In the genomic region with DNA sequence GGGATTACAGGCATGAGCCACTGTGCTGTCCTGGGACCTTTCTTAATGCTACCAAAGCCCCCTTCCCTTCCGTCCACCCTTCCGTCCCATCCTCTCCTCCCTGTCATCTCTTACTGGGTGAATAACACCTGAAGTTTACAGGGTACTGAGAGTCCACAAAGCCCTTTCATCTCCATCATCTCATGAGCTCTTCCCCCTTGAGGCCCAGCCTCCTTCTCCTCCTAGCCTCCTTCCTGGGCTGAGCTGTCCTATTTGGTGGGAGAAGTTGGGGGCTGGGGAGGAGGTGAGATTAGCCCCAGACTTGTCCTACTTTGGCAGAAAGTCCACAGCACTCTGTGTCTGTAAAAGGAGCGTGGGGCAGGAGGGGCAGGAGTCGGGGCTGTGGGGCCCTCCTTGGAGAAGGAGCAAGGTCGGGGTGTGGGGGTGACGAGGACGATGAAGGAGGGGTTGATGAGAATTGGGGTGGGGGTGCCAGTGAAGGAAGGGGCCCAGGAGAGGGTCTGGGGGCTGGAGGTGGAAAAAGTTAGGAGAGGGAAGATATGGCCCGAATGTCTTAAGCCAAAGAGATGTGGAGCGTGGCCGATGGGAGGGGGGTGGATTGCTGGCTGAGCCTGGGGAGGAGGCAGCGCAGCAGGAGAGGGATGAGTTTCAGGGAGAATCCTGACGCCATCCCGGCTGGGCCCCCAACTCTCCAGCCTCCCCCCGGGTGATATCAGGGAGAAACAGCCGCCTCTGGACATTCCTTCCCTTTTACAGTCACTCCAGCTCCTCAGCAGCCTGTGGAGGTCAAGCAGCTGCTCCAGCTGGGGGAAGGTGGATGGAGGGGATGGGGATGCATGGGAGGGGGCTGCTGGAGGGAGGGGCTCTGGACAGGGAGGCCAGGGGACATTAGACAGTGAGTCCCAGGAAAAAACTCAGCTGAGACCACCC, we compare ENCODE assay signal across 26 cellular contexts. TPM values are rescaled to one million over a fixed set of nuclear protein-coding genes. Genes with fewer than 3 reads are reported as not detected.
DNase-seq lines count a peak whose midpoint lies in the region; ATAC-seq and TF ChIP-seq lines count a peak whose summit lies in the region.
"Had no signal": no experiment of that assay in that cellular context is flagged by ENCODE, and none has a peak within 500 bp of the region (broad histone marks: within the 10 kb centered on the region; RNA-seq: fewer than 3 reads in every experiment).

No MANE protein-coding gene starts in this region.

- H3K4me1 ChIP-seq in IMR-90 (ENCODE audit: control insufficient read depth, insufficient read depth, low read length) (peaks cover 21% of the 10 kb centered on the region), esophagus muscularis mucosa (peaks cover 57 to 72% (median 71%) of the 10 kb centered on the region in 4 donors), muscle layer of duodenum (ENCODE audit: control insufficient read depth in 1 of 2, insufficient read depth in 2 of 2, low read length in 2 of 2) (peaks cover 0 to under 1% of the 10 kb centered on the region in 2 donors), stomach (peaks cover 0 to 27% (median 9%) of the 10 kb centered on the region in 4 donors), body of pancreas (no peaks in the 10 kb centered on the region)
- H3K4me1 ChIP-seq: colonic mucosa, HAP-1, pancreas had no signal

- H3K9me1 ChIP-seq in IMR-90 (ENCODE audit: insufficient read depth, low read length), result peaks cover 24% of the 10 kb centered on the region

- POLR2A ChIA-PET in IMR-90 (lab: Charles Lee; ENCODE audit: unreplicated experiment), result no interaction called here

- peak overlapping the region; percentile 99 for H3K4ac ChIP-seq in IMR-90 (ENCODE audit: low read depth, low read length)

- peak overlapping the region; percentile 94; the same call in 2 of the 3 replicates for H2BK15ac ChIP-seq in IMR-90 (ENCODE audit: low read depth, low read length)

- peak overlapping the region; percentile 95 for H2AK9ac ChIP-seq in IMR-90 (replicated peaks; ENCODE audit: low read depth, low read length, poor library complexity)

- no peaks in the 10 kb centered on the region for H4K20me1 ChIP-seq in IMR-90 (ENCODE audit: insufficient read depth, low read length)

- H3K9me3 ChIP-seq in IMR-90 (ENCODE audit: control insufficient read depth, insufficient read depth, low read length), result no peaks in the 10 kb centered on the region; the same call in 1 of the 2 replicates
- peaks cover 0 to 13% (median 4%) of the 10 kb centered on the region in 4 donors for H3K9me3 ChIP-seq in esophagus muscularis mucosa
- no peaks in the 10 kb centered on the region for H3K9me3 ChIP-seq in muscle layer of duodenum (ENCODE audit: control insufficient read depth in 1 of 2, low read length in 2 of 2)
- peaks cover 0 to 9% (median 4%) of the 10 kb centered on the region in 4 donors for H3K9me3 ChIP-seq in stomach
- H3K9me3 ChIP-seq in body of pancreas, result no peaks in the 10 kb centered on the region
- H3K9me3 ChIP-seq: colonic mucosa, pancreas had no signal

- ATAC-seq in IMR-90 (ENCODE audit: low read depth) (peak; percentile 31), GM19351 (IDR thresholded peaks at IDR 0.05; ENCODE audit: unreplicated experiment) (no peak), body of pancreas (no peak)
- ATAC-seq: activated CD4-positive, alpha-beta T cell treated with anti-CD3 and anti-CD28 coated beads for 36 hours; HepG2; natural killer cell; pancreas had no signal

- H2BK20ac ChIP-seq in IMR-90 (ENCODE audit: low read depth, low read length), result peak overlapping the region; percentile 100

- no peak overlapping the region for H3K56ac ChIP-seq in IMR-90 (ENCODE audit: extremely low read depth, insufficient read depth, low read length)

- TF ChIP-seq EP300 in esophagus muscularis mucosa (IDR thresholded peaks at IDR 0.05) (no peak), stomach (IDR thresholded peaks at IDR 0.05) (peak; percentile 37)

- TF ChIP-seq POLR2A in IMR-90 (IDR thresholded peaks at IDR 0.05; ENCODE audit: low read depth, low read length) (no peak), esophagus muscularis mucosa (IDR thresholded peaks at IDR 0.05; ENCODE audit: low read depth) (no peak), stomach (IDR thresholded peaks at IDR 0.05) (no peak), body of pancreas (IDR thresholded peaks at IDR 0.05) (no peak)

- H3K23ac ChIP-seq in IMR-90 (ENCODE audit: low read depth, low read length), result peak overlapping the region; percentile 97; the same call in 1 of the 2 replicates

- DNase-seq in IMR-90 (peak; percentile 52), esophagus muscularis mucosa (ENCODE audit: extremely low spot score) (no peak), stomach (no peak), DMS53 (lab: John Stamatoyannopoulos, UW) (no peak), body of pancreas (no peak)
- DNase-seq: activated CD4-positive, alpha-beta T cell treated with anti-CD3 and anti-CD28 coated beads for 36 hours; activated gamma-delta T cell treated with Interleukin-2 at 50 U/mL for 16 hours; activated T-cell treated with anti-CD3 and anti-CD28 coated beads, Interleukin-2, amount 50 U/mL, for 24 hours; colonic mucosa; EL; kidney; natural killer cell; NCI-H1048; NCI-H187 treated with DMSO at 0.1 percent for 48 hours; NCI-H226; NCI-H748 treated with DMSO at 0.1 percent for 48 hours; pancreas; stimulated activated CD8-positive, alpha-beta memory T cell treated with anti-CD3 and anti-CD28 coated beads, Interleukin-4, amount 100 ng/mL, for 48 hours; substantia nigra had no signal

- dilution Hi-C loops in IMR-90 (cut with HindIII; ENCODE audit: low sequenced_read_pairs, unreplicated experiment), result no loop called here

- no peak for TF ChIP-seq CTCF in IMR-90 (conservative IDR thresholded peaks at IDR 0.05; ENCODE audit: low read depth, low read length)
- TF ChIP-seq CTCF in esophagus muscularis mucosa (IDR thresholded peaks at IDR 0.05), result no peak
- no peak for TF ChIP-seq CTCF in stomach (IDR thresholded peaks at IDR 0.05)
- TF ChIP-seq CTCF in body of pancreas (IDR thresholded peaks at IDR 0.05), result no peak

- peak overlapping the region; percentile 99 for H3K14ac ChIP-seq in IMR-90 (replicated peaks; ENCODE audit: low read depth, low read length)

- H3K27me3 ChIP-seq in IMR-90 (ENCODE audit: control insufficient read depth, insufficient read depth, low read length), result no peaks in the 10 kb centered on the region
- no peaks in the 10 kb centered on the region for H3K27me3 ChIP-seq in esophagus muscularis mucosa
- no peaks in the 10 kb centered on the region for H3K27me3 ChIP-seq in muscle layer of duodenum (ENCODE audit: low read depth, low read length)
- peaks cover 0 to 37% (median 0%) of the 10 kb centered on the region in 3 donors for H3K27me3 ChIP-seq in stomach
- no peaks in the 10 kb centered on the region for H3K27me3 ChIP-seq in body of pancreas
- H3K27me3 ChIP-seq: colonic mucosa, pancreas had no signal

- H3K9ac ChIP-seq in IMR-90 (ENCODE audit: low read depth, low read length), result no peak overlapping the region; the same call in 1 of the 2 replicates

- peak overlapping the region; percentile 44 for H3K27ac ChIP-seq in IMR-90 (ENCODE audit: insufficient read depth, low read length)
- peak overlapping the region; percentile 86 to 97 (median 94) for H3K27ac ChIP-seq in esophagus muscularis mucosa (replicated peaks in 1 of 4)
- H3K27ac ChIP-seq in muscle layer of duodenum (ENCODE audit: low read length), result peak overlapping the region; percentile 92
- H3K27ac ChIP-seq in stomach, result peak overlapping the region in 4 of 5 donors; percentile 73 to 93 (median 79)
- H3K27ac ChIP-seq in body of pancreas, result no peak overlapping the region
- H3K27ac ChIP-seq: colonic mucosa, pancreas, SK-N-MC had no signal

- peak overlapping the region; percentile 99 for H4K91ac ChIP-seq in IMR-90 (ENCODE audit: insufficient read depth, low read depth, low read length)

- H4K5ac ChIP-seq in IMR-90 (ENCODE audit: low read depth, low read length), result peak overlapping the region; percentile 89

- intact Hi-C loops in IMR-90 (cut with micrococcal nuclease), result no loop called here
- intact Hi-C loops in esophagus muscularis mucosa (cut with DNase I), result loop anchor here (1.0 to 5.0 kb wide), 2 partner anchors 25 to 39 kb away; no protein-coding TSS in a partner anchor
- intact Hi-C loops in stomach (cut with DNase I; ENCODE audit: low total_unique reads), result loop anchor here (10.0 kb wide), 1 partner anchor 126 kb away; no protein-coding TSS in a partner anchor
- intact Hi-C loops in body of pancreas (cut with DNase I), result loop anchor here (5.0 kb wide), 1 partner anchor 119 kb away; no protein-coding TSS in a partner anchor

- no peaks in the 10 kb centered on the region for H3K36me3 ChIP-seq in IMR-90 (ENCODE audit: control insufficient read depth, insufficient read depth, low read length)
- H3K36me3 ChIP-seq in esophagus muscularis mucosa, result no peaks in the 10 kb centered on the region
- no peaks in the 10 kb centered on the region for H3K36me3 ChIP-seq in muscle layer of duodenum (ENCODE audit: control insufficient read depth in 1 of 2, insufficient read depth in 2 of 2, low read length in 2 of 2)
- no peaks in the 10 kb centered on the region for H3K36me3 ChIP-seq in stomach
- no peaks in the 10 kb centered on the region for H3K36me3 ChIP-seq in body of pancreas (replicated peaks in 1 of 2; ENCODE audit: insufficient read depth in 1 of 2, low read depth in 2 of 2)
- H3K36me3 ChIP-seq: colonic mucosa, HAP-1, pancreas had no signal

- H2AFZ ChIP-seq in IMR-90 (replicated peaks; ENCODE audit: low read length, poor library complexity), result peak overlapping the region; percentile 85

- TF ChIP-seq RAD21 in IMR-90 (IDR thresholded peaks at IDR 0.05; ENCODE audit: low read length), result no peak

- H2BK5ac ChIP-seq in IMR-90 (ENCODE audit: low read depth, low read length, poor library complexity, severe bottlenecking), result peak overlapping the region; percentile 86

- peak overlapping the region; percentile 98 for H2BK120ac ChIP-seq in IMR-90 (ENCODE audit: low read depth, low read length)

- H3K4me2 ChIP-seq in IMR-90 (ENCODE audit: low read depth, low read length), result no peak overlapping the region

- peak overlapping the region; percentile 88 for H3K18ac ChIP-seq in IMR-90 (ENCODE audit: low read depth, low read length)

- no TSS peak for BruUV-seq in IMR-90 (replicated peaks; lab: Mats Ljungman, UMichigan)

- CTCF ChIA-PET in IMR-90 (lab: Yijun Ruan, JAX), result no interaction called here

- WGBS in IMR-90 (ENCODE audit: extremely low coverage in 2 of 2, insufficient read length in 1 of 2), 2 experiments, result 53% methylated on average over 9 of the region's 15 CpGs; no CpG with 5 or more reads in 1 of the 2 experiments
- WGBS in esophagus muscularis mucosa, result 46% methylated on average over 15 of the region's 15 CpGs
- WGBS in stomach, 5 donors, result 59 to 70% (median 68%) methylated on average over 15 of the region's 15 CpGs
- 56 to 61% methylated on average over 15 of the region's 15 CpGs for WGBS in body of pancreas, 2 donors

- peak overlapping the region; percentile 96 for H2AK5ac ChIP-seq in IMR-90 (ENCODE audit: low read depth, low read length)

- in situ Hi-C loops in IMR-90 (cut with MboI; ENCODE audit: low sequenced_read_pairs), result loop anchor here (5.0 kb wide), 1 partner anchor 54 kb away; no protein-coding TSS in a partner anchor

- no peaks in the 10 kb centered on the region for H3K79me1 ChIP-seq in IMR-90 (ENCODE audit: low read depth in 1 of 2, low read length in 2 of 2)

- H3K4me3 ChIP-seq in IMR-90 (ENCODE audit: insufficient read depth, low read depth, low read length), result no peak overlapping the region
- peak overlapping the region in 1 of 4 donors; percentile 12 for H3K4me3 ChIP-seq in esophagus muscularis mucosa
- peak overlapping the region in 1 of 2 donors; percentile 17 for H3K4me3 ChIP-seq in muscle layer of duodenum (ENCODE audit: low read depth in 1 of 2, low read length in 2 of 2)
- no peak overlapping the region for H3K4me3 ChIP-seq in stomach
- H3K4me3 ChIP-seq in body of pancreas, result no peak overlapping the region
- H3K4me3 ChIP-seq: colonic mucosa, HAP-1, pancreas, SK-N-MC had no signal

- peak overlapping the region; percentile 94 to 96 for H4K8ac ChIP-seq in IMR-90 (ENCODE audit: low read depth in 2 of 2, low read length in 2 of 2)

RNA-seq across cellular contexts. Expression of gene DES, which starts 9.8 kb away (rescaled TPM):
- total RNA-seq in IMR-90 (2012; rRNA removed), result 3.3 and 4.3 TPM in 2 replicates
- 4.0 and 4.9 TPM in 2 replicates for polyA plus RNA-seq in IMR-90 (2012; rRNA removed)
- 3.4 and 4.1 TPM in 2 replicates for polyA plus RNA-seq in IMR-90 (2012; cell fraction: cytosol; rRNA removed)
- polyA plus RNA-seq in IMR-90 (2012; cell fraction: nucleus; rRNA removed; ENCODE audit: low replicate concordance), result 3.2 TPM in 2 replicates
- over 10,000 TPM; 19,781 to 23,770 (median 22,752) TPM for total RNA-seq in esophagus muscularis mucosa
- 1,000 to 10,000 TPM; 1,078 to 5,539 (median 2,913) TPM for total RNA-seq in stomach
- polyA plus RNA-seq in stomach, result 100 to 1,000 TPM; 122 to 803 (median 204) TPM
- 10 to 100 TPM; 12.7 to 23.1 TPM for total RNA-seq in body of pancreas
- total RNA-seq: activated CD4-positive, alpha-beta T cell treated with anti-CD3 and anti-CD28 coated beads for 36 hours; glomerular endothelial cell; HepG2; natural killer cell had no signal
- polyA plus RNA-seq: HepG2 had no signal

RNA-seq across cellular contexts. Expression of gene DNPEP, which starts 20.7 kb away (rescaled TPM):
- total RNA-seq in IMR-90 (2012; rRNA removed) (74.7 and 89.4 TPM in 2 replicates), esophagus muscularis mucosa (100 to 1,000 TPM in 1 of 4 donors, 10 to 100 TPM in 3; 44.9 to 102 (median 61.6) TPM), stomach (100 to 1,000 TPM in 1 of 5 donors, 10 to 100 TPM in 4; 32.7 to 147 (median 46.4) TPM), body of pancreas (10 to 100 TPM; 18.4 to 24.7 TPM)
- polyA plus RNA-seq in IMR-90 (2012; rRNA removed) (74.2 and 75.1 TPM in 2 replicates), stomach (100 to 1,000 TPM in 2 of 3 donors, 10 to 100 TPM in 1; 69.2 to 114 (median 105) TPM)
- polyA plus RNA-seq in IMR-90 (2012; cell fraction: cytosol; rRNA removed), result 40.9 and 81.3 TPM in 2 replicates
- 134 and 230 TPM in 2 replicates for polyA plus RNA-seq in IMR-90 (2012; cell fraction: nucleus; rRNA removed; ENCODE audit: low replicate concordance)

RNA-seq across cellular contexts. Expression of gene SPEG, which starts 26.3 kb away (rescaled TPM):
- total RNA-seq in IMR-90 (2012; rRNA removed) (6.8 and 7.8 TPM in 2 replicates), esophagus muscularis mucosa (100 to 1,000 TPM; 115 to 251 (median 180) TPM), stomach (100 to 1,000 TPM in 1 of 5 donors, 10 to 100 TPM in 3, 1 to 10 TPM in 1; 7.4 to 106 (median 30.4) TPM), body of pancreas (1 to 10 TPM; 2.9 to 3.6 TPM)
- polyA plus RNA-seq in IMR-90 (2012; rRNA removed) (81.6 and 109 TPM in 2 replicates), stomach (10 to 100 TPM in 1 of 3 donors, 1 to 10 TPM in 2; 9.8 to 65.1 (median 9.9) TPM)
- polyA plus RNA-seq in IMR-90 (2012; cell fraction: cytosol; rRNA removed), result 37.7 and 53.1 TPM in 2 replicates
- 492 and 808 TPM in 2 replicates for polyA plus RNA-seq in IMR-90 (2012; cell fraction: nucleus; rRNA removed; ENCODE audit: low replicate concordance)
- polyA plus RNA-seq: CD14-positive monocyte had no signal

Comparison
In these comparisons a context has a peak if more than half of its experiments do, and no peak if none do; other contexts are left out.
1. H3K27ac ChIP-seq: peak in IMR-90 (single experiment), esophagus muscularis mucosa (4 of 4), muscle layer of duodenum (single experiment) and stomach (4 of 5); none in body of pancreas (0 of 4).
2. RNA of gene DES, which starts 9.8 kb away (total RNA-seq): 19,781 to 23,770 TPM in esophagus muscularis mucosa and 1,078 to 5,539 TPM in stomach; 12.7 to 23.1 TPM in body of pancreas and 3.3 to 4.3 TPM in IMR-90; every median in the first group is over 10 times any median in the second.